24 cellular contexts compared by ENCODE assay signal in genomic region chr12:19412844-19413243, GRCh38. TPM values are rescaled to one million over a fixed set of nuclear protein-coding genes. Genes with fewer than 3 reads are reported as not detected.
DNase-seq lines count a peak whose midpoint lies in the region; ATAC-seq and TF ChIP-seq lines count a peak whose summit lies in the region.
"Had no signal": no experiment of that assay in that cellular context is flagged by ENCODE, and none has a peak within 500 bp of the region (broad histone marks: within the 10 kb centered on the region; RNA-seq: fewer than 3 reads in every experiment).

No MANE protein-coding gene starts in this region.

- no peaks in the 10 kb centered on the region for H3K9me3 ChIP-seq in tibial nerve
- H3K9me3 ChIP-seq: adrenal gland, neutrophil had no signal

- DNase-seq in left cardiac atrium (peak; percentile 46), cardiac septum (ENCODE audit: low spot score) (no peak), left ventricle myocardium superior (peak; percentile 32), sciatic nerve (ENCODE audit: low spot score) (peak; percentile 47), tibial nerve (ENCODE audit: low spot score in 2 of 2) (no peak), GM13976 (ENCODE audit: low spot score) (no peak)
- DNase-seq: activated CD8-positive, alpha-beta T cell treated with anti-CD3 and anti-CD28 coated beads for 36 hours; activated naive CD4-positive, alpha-beta T cell treated with anti-CD3 and anti-CD28 coated beads, Interleukin-2, amount 10 ng/mL, durations not matched to agents 7 days and 5 days; adrenal gland; DMS79 treated with DMSO at 0.1 percent for 48 hours; GDM1; NCI-H1930; NCI-H2171 treated with DMSO at 0.1 percent for 48 hours; NCI-H526; PC-3; stimulated activated naive B cell treated with anti-CD40 and anti-IgM and Interleukin-4, amounts not matched to agents 10 μg/mL and 1 μg/mL and 100 μg/mL, for 72 hours had no signal

- in situ Hi-C loops in GM13976 (cut with MboI; ENCODE audit: low sequenced_read_pairs, unreplicated experiment), result no loop called here

- no peaks in the 10 kb centered on the region for H3K36me3 ChIP-seq in tibial nerve
- H3K36me3 ChIP-seq: adrenal gland, neutrophil had no signal

- 83 to 84% methylated on average over 23 of the region's 23 CpGs for WGBS in tibial nerve, 2 donors

- TF ChIP-seq POLR2A in tibial nerve (IDR thresholded peaks at IDR 0.05), result no peak

- H3K4me1 ChIP-seq in tibial nerve, result peaks cover 0 to 7% (median 0%) of the 10 kb centered on the region in 4 donors
- H3K4me1 ChIP-seq: adrenal gland had no signal

- intact Hi-C loops in left cardiac atrium (cut with DNase I) (no loop called here), cardiac septum (cut with DNase I) (no loop called here), left ventricle myocardium superior (cut with micrococcal nuclease) (no loop called here), sciatic nerve (cut with DNase I) (no loop called here)

- H3K27ac ChIP-seq in tibial nerve, result no peak overlapping the region
- H3K27ac ChIP-seq: adrenal gland, HL-60, neutrophil had no signal

- no peak for TF ChIP-seq CTCF in tibial nerve (IDR thresholded peaks at IDR 0.05)
- no peak for TF ChIP-seq CTCF in GM13976 (IDR thresholded peaks at IDR 0.05; ENCODE audit: borderline replicate concordance, control extremely low read depth, extremely low read depth, insufficient read depth, missing control alignments)

- ATAC-seq in left cardiac atrium, result peak in 1 of 2 donors; percentile 30
- ATAC-seq in left ventricle myocardium superior, result no peak
- no peak for ATAC-seq in sciatic nerve
- ATAC-seq in GM19395 (IDR thresholded peaks at IDR 0.05; ENCODE audit: unreplicated experiment), result no peak
- ATAC-seq in HG03159 (IDR thresholded peaks at IDR 0.05; ENCODE audit: unreplicated experiment), result no peak
- ATAC-seq: activated CD8-positive, alpha-beta T cell treated with anti-CD3 and anti-CD28 coated beads for 36 hours; activated T-helper 17 cell treated with anti-CD3 and anti-CD28 coated beads, Interleukin-2, amount 50 U/mL, for 72 hours; HepG2; left lobe of liver; PC-3; SK-N-SH treated with all-trans-retinoic acid at 6 μM for 48 hours; stimulated activated naive B cell treated with anti-CD40 and anti-IgM and Interleukin-4, amounts not matched to agents 10 μg/mL and 1 μg/mL and 100 μg/mL, for 72 hours had no signal

- H3K27me3 ChIP-seq in tibial nerve, result no peaks in the 10 kb centered on the region
- H3K27me3 ChIP-seq: adrenal gland, neutrophil had no signal

- no peak for TF ChIP-seq EP300 in tibial nerve (IDR thresholded peaks at IDR 0.05)

- H3K4me3 ChIP-seq in tibial nerve, result no peak overlapping the region
- H3K4me3 ChIP-seq: adrenal gland had no signal

RNA-seq across cellular contexts. Expression of gene AEBP2, which starts 26.4 kb away (rescaled TPM):
- 10 to 100 TPM; 28.2 to 31.5 TPM for total RNA-seq in left cardiac atrium
- 27.2 TPM for total RNA-seq in cardiac septum
- total RNA-seq in left ventricle myocardium superior, result 28.5 TPM
- 57.7 TPM for total RNA-seq in sciatic nerve
- total RNA-seq in tibial nerve, result 10 to 100 TPM; 35.7 to 55.9 (median 45.7) TPM

Comparison
In these comparisons a context has a peak if more than half of its experiments do, and no peak if none do; other contexts are left out.
1. DNase-seq: peak in left cardiac atrium (single experiment), left ventricle myocardium superior (single experiment) and sciatic nerve (single experiment); none in cardiac septum (single experiment), tibial nerve (0 of 2) and GM13976 (single experiment).